In genomic region chr17:35312790-35313711, GRCh38 we compare ENCODE assay signal across 8 cellular contexts.
A peak's percentile ranks its signal among the peaks of the same experiment; 100 is the strongest.
DNase-seq lines count a peak whose midpoint lies in the region; ATAC-seq and TF ChIP-seq lines count a peak whose summit lies in the region.

No MANE protein-coding gene starts in this region.

- peaks cover 31% of the 10 kb centered on the region for H3K4me1 ChIP-seq in lower lobe of right lung

- intact Hi-C loops in lower lobe of right lung (cut with DNase I), result loop anchor here (10.0 kb wide), 1 partner anchor 222 kb away; the partner anchor contains the start of gene SLFN12L

- DNase-seq in GM12865 (ENCODE audit: low read depth), result peak; percentile 84
- DNase-seq in NCI-H345 treated with DMSO at 0.1 percent for 48 hours (lab: John Stamatoyannopoulos, UW; ENCODE audit: unreplicated experiment), result peak; percentile 32
- DNase-seq in activated CD4-positive, alpha-beta T cell treated with anti-CD3 and anti-CD28 coated beads, Interleukin-2, amount 50 U/mL, for 1 hour, result peak; percentile 72
- peak; percentile 84 for DNase-seq in effector CD4-positive, alpha-beta T cell
- DNase-seq in lower lobe of right lung, result peak; percentile 55
- DNase-seq in stimulated activated CD4-positive, alpha-beta T cell treated with anti-CD3 and anti-CD28 coated beads, TNF-alpha, amount 100 ng/mL, for 24 hours (ENCODE audit: low read depth in 3 of 3), result peak; percentile 40 to 62 (median 42)
- DNase-seq in NCI-H128 (lab: John Stamatoyannopoulos, UW; ENCODE audit: unreplicated experiment), result no peak

- H3K4me3 ChIP-seq in GM12865 (ENCODE audit: low read depth, low read length) (peak overlapping the region; percentile 22), lower lobe of right lung (peak overlapping the region; percentile 49)

- no peaks in the 10 kb centered on the region for H3K36me3 ChIP-seq in lower lobe of right lung

- TF ChIP-seq CTCF in GM12865 (IDR thresholded peaks at IDR 0.05; ENCODE audit: insufficient read depth, low read depth, low read length, missing control alignments) (peak; percentile 73), lower lobe of right lung (IDR thresholded peaks at IDR 0.05) (peak; percentile 80)

- peak overlapping the region; percentile 68 for H3K27ac ChIP-seq in lower lobe of right lung

- ATAC-seq in HG02943 (IDR thresholded peaks at IDR 0.05; ENCODE audit: low read depth, unreplicated experiment), result peak; percentile 79
- ATAC-seq in lower lobe of right lung, result peak; percentile 91 to 92

- H3K27me3 ChIP-seq in lower lobe of right lung (ENCODE audit: low read depth), result no peaks in the 10 kb centered on the region

- no peaks in the 10 kb centered on the region for H3K9me3 ChIP-seq in lower lobe of right lung
